38 cellular contexts compared by ENCODE assay signal in genomic region chr13:110829486-110829885, GRCh38.
"Had no signal": no experiment of that assay in that cellular context is flagged by ENCODE, and none has a peak within 500 bp of the region (broad histone marks: within the 10 kb centered on the region; RNA-seq: fewer than 3 reads in every experiment).

No MANE protein-coding gene starts in this region.

- DNase-seq: activated effector memory CD4-positive, alpha-beta T cell treated with anti-CD3 and anti-CD28 coated beads, Interleukin-2, amount 50 U/mL, for 16 hours; activated effector memory CD4-positive, alpha-beta T cell treated with Interleukin-2 at 50 U/mL for 16 hours; activated gamma-delta T cell; activated gamma-delta T cell treated with Interleukin-2 at 50 U/mL for 16 hours; activated naive CD4-positive, alpha-beta T cell; activated naive CD4-positive, alpha-beta T cell treated with anti-CD3 and anti-CD28 coated beads for 36 hours; activated naive CD4-positive, alpha-beta T cell treated with anti-CD3 and anti-CD28 coated beads, Interleukin-2, amount 10 ng/mL, durations not matched to agents 7 days and 5 days; activated naive CD4-positive, alpha-beta T cell treated with anti-CD3 and anti-CD28 coated beads, Interleukin-2, amount 50 U/mL, for 16 hours; activated naive CD4-positive, alpha-beta T cell treated with Interleukin-2 at 50 U/mL for 16 hours; activated naive CD8-positive, alpha-beta T cell treated with anti-CD3 and anti-CD28 coated beads for 36 hours; activated naive CD8-positive, alpha-beta T cell treated with anti-CD3 and anti-CD28 coated beads, Interleukin-2, amount 10 ng/mL, durations not matched to agents 7 days and 5 days; activated naive CD8-positive, alpha-beta T cell treated with anti-CD3 and anti-CD28 coated beads, Interleukin-2, amount 50 U/mL, for 24 hours; activated T-cell treated with anti-CD3 and anti-CD28 coated beads, Interleukin-2, amount 50 U/mL, for 1 hour; activated T-cell treated with anti-CD3 and anti-CD28 coated beads, Interleukin-2, amount 50 U/mL, for 24 hours; activated T-cell treated with anti-CD3 and anti-CD28 coated beads, Interleukin-2, amount 50 U/mL, for 4 hours; activated T-cell treated with anti-CD3 and anti-CD28 coated beads, Interleukin-2, amount 50 U/mL, for 48 hours; activated T-cell treated with anti-CD3 and anti-CD28 coated beads, Interleukin-2, amount 50 U/mL, for 72 hours; adrenal gland; amniotic stem cell; amygdala; anterior cingulate cortex; aorta; body of pancreas; brain microvascular endothelial cell; caudate nucleus; central memory CD4-positive, alpha-beta T cell; cerebellar nuclear complex had no signal

- H3K36me3 Mint-ChIP-seq: activated naive CD4-positive, alpha-beta T cell treated with anti-CD3 and anti-CD28 coated beads, Interleukin-2, amount 10 ng/mL, durations not matched to agents 7 days and 5 days; activated naive CD4-positive, alpha-beta T cell treated with anti-CD3 and anti-CD28 coated beads, Interleukin-2, amount 50 U/mL, for 24 hours; activated naive CD4-positive, alpha-beta T cell treated with anti-CD3 and anti-CD28 coated beads, Interleukin-2, amount 50 U/mL, for 72 hours; brain had no signal

- H3K9me3 ChIP-seq: adrenal gland, ascending aorta, body of pancreas, breast epithelium had no signal

- H3K27ac ChIP-seq: adrenal gland, ascending aorta, body of pancreas, brain microvascular endothelial cell, breast epithelium, cardiac muscle cell had no signal

- H3K9me3 Mint-ChIP-seq: activated naive CD4-positive, alpha-beta T cell treated with anti-CD3 and anti-CD28 coated beads for 36 hours; activated naive CD4-positive, alpha-beta T cell treated with anti-CD3 and anti-CD28 coated beads, Interleukin-2, amount 10 ng/mL, durations not matched to agents 7 days and 5 days; activated naive CD4-positive, alpha-beta T cell treated with anti-CD3 and anti-CD28 coated beads, Interleukin-2, amount 50 U/mL, for 24 hours; activated naive CD4-positive, alpha-beta T cell treated with anti-CD3 and anti-CD28 coated beads, Interleukin-2, amount 50 U/mL, for 72 hours; activated naive CD8-positive, alpha-beta T cell treated with anti-CD3 and anti-CD28 coated beads for 36 hours; activated naive CD8-positive, alpha-beta T cell treated with anti-CD3 and anti-CD28 coated beads, Interleukin-2, amount 50 U/mL, for 24 hours; activated T-cell treated with anti-CD3 and anti-CD28 coated beads, Interleukin-2, amount 50 U/mL, for 24 hours; activated T-cell treated with anti-CD3 and anti-CD28 coated beads, Interleukin-2, amount 50 U/mL, for 4 hours; activated T-cell treated with anti-CD3 and anti-CD28 coated beads, Interleukin-2, amount 50 U/mL, for 72 hours; activated T-helper 1 cell treated with anti-CD3 and anti-CD28 coated beads, Interleukin-12 subunit alpha, Interleukin-12 subunit beta, Interleukin-2, Interleukin-4 antibody, amounts not matched to agents 30 ng/mL and 10 ng/mL and 1 ng/mL, durations not matched to agents 14 hours and 24 hours and 36 hours; activated T-helper 17 cell treated with anti-CD3 and anti-CD28 coated beads, Interleukin-2, amount 50 U/mL, for 72 hours; activated T-helper 2 cell treated with anti-CD3 and anti-CD28 coated beads, Interferon-gamma antibody, Interleukin-2, Interleukin-4, amounts not matched to agents 10 μg/mL and 5 μg/mL and 100 μg/mL, durations not matched to agents 14 hours and 24 hours and 36 hours; central memory CD8-positive, alpha-beta T cell had no signal

- H3K4me3 Mint-ChIP-seq: activated naive CD4-positive, alpha-beta T cell treated with anti-CD3 and anti-CD28 coated beads for 36 hours; activated naive CD4-positive, alpha-beta T cell treated with anti-CD3 and anti-CD28 coated beads, Interleukin-2, amount 10 ng/mL, durations not matched to agents 7 days and 5 days; activated naive CD4-positive, alpha-beta T cell treated with anti-CD3 and anti-CD28 coated beads, Interleukin-2, amount 50 U/mL, for 24 hours; activated naive CD8-positive, alpha-beta T cell; activated naive CD8-positive, alpha-beta T cell treated with anti-CD3 and anti-CD28 coated beads for 36 hours; activated naive CD8-positive, alpha-beta T cell treated with anti-CD3 and anti-CD28 coated beads, Interleukin-2, amount 10 ng/mL, durations not matched to agents 7 days and 5 days; activated naive CD8-positive, alpha-beta T cell treated with anti-CD3 and anti-CD28 coated beads, Interleukin-2, amount 50 U/mL, for 24 hours; activated T-cell treated with anti-CD3 and anti-CD28 coated beads, Interleukin-2, amount 50 U/mL, for 24 hours; activated T-cell treated with anti-CD3 and anti-CD28 coated beads, Interleukin-2, amount 50 U/mL, for 4 hours; activated T-cell treated with anti-CD3 and anti-CD28 coated beads, Interleukin-2, amount 50 U/mL, for 72 hours; activated T-helper 1 cell treated with anti-CD3 and anti-CD28 coated beads, Interleukin-12 subunit alpha, Interleukin-12 subunit beta, Interleukin-2, Interleukin-4 antibody, amounts not matched to agents 30 ng/mL and 10 ng/mL and 1 ng/mL, durations not matched to agents 14 hours and 24 hours and 36 hours; activated T-helper 17 cell treated with anti-CD3 and anti-CD28 coated beads, Interleukin-2, amount 50 U/mL, for 72 hours; brain; central memory CD8-positive, alpha-beta T cell had no signal

- H3K4me1 Mint-ChIP-seq: activated naive CD4-positive, alpha-beta T cell treated with anti-CD3 and anti-CD28 coated beads, Interleukin-2, amount 10 ng/mL, durations not matched to agents 7 days and 5 days; activated naive CD4-positive, alpha-beta T cell treated with anti-CD3 and anti-CD28 coated beads, Interleukin-2, amount 50 U/mL, for 24 hours; activated naive CD8-positive, alpha-beta T cell treated with anti-CD3 and anti-CD28 coated beads, Interleukin-2, amount 50 U/mL, for 24 hours; activated T-helper 17 cell treated with anti-CD3 and anti-CD28 coated beads, Interleukin-2, amount 50 U/mL, for 72 hours; brain; central memory CD8-positive, alpha-beta T cell had no signal

- H3K27me3 Mint-ChIP-seq: activated naive CD4-positive, alpha-beta T cell treated with anti-CD3 and anti-CD28 coated beads, Interleukin-2, amount 50 U/mL, for 24 hours; activated naive CD8-positive, alpha-beta T cell; activated naive CD8-positive, alpha-beta T cell treated with anti-CD3 and anti-CD28 coated beads for 36 hours had no signal

- H3K4me3 ChIP-seq: adrenal gland, ascending aorta, body of pancreas, breast epithelium, cardiac muscle cell had no signal

- H3K4me1 ChIP-seq: adrenal gland, ascending aorta, body of pancreas, breast epithelium had no signal

- H3K27me3 ChIP-seq: ascending aorta, body of pancreas, brain microvascular endothelial cell, breast epithelium, cardiac muscle cell had no signal

- H3K27ac Mint-ChIP-seq: activated naive CD4-positive, alpha-beta T cell treated with anti-CD3 and anti-CD28 coated beads for 36 hours; activated naive CD4-positive, alpha-beta T cell treated with anti-CD3 and anti-CD28 coated beads, Interleukin-2, amount 10 ng/mL, durations not matched to agents 7 days and 5 days; activated naive CD4-positive, alpha-beta T cell treated with anti-CD3 and anti-CD28 coated beads, Interleukin-2, amount 50 U/mL, for 24 hours; activated naive CD4-positive, alpha-beta T cell treated with anti-CD3 and anti-CD28 coated beads, Interleukin-2, amount 50 U/mL, for 72 hours; activated naive CD8-positive, alpha-beta T cell; activated naive CD8-positive, alpha-beta T cell treated with anti-CD3 and anti-CD28 coated beads for 36 hours; activated naive CD8-positive, alpha-beta T cell treated with anti-CD3 and anti-CD28 coated beads, Interleukin-2, amount 10 ng/mL, durations not matched to agents 7 days and 5 days; activated naive CD8-positive, alpha-beta T cell treated with anti-CD3 and anti-CD28 coated beads, Interleukin-2, amount 50 U/mL, for 24 hours; activated T-cell treated with anti-CD3 and anti-CD28 coated beads, Interleukin-2, amount 50 U/mL, for 24 hours; activated T-cell treated with anti-CD3 and anti-CD28 coated beads, Interleukin-2, amount 50 U/mL, for 72 hours; activated T-helper 1 cell treated with anti-CD3 and anti-CD28 coated beads, Interleukin-12 subunit alpha, Interleukin-12 subunit beta, Interleukin-2, Interleukin-4 antibody, amounts not matched to agents 30 ng/mL and 10 ng/mL and 1 ng/mL, durations not matched to agents 14 hours and 24 hours and 36 hours; activated T-helper 17 cell treated with anti-CD3 and anti-CD28 coated beads, Interleukin-2, amount 50 U/mL, for 72 hours; activated T-helper 2 cell treated with anti-CD3 and anti-CD28 coated beads, Interferon-gamma antibody, Interleukin-2, Interleukin-4, amounts not matched to agents 10 μg/mL and 5 μg/mL and 100 μg/mL, durations not matched to agents 14 hours and 24 hours and 36 hours; brain had no signal

- H3K36me3 ChIP-seq: adrenal gland, ascending aorta, brain microvascular endothelial cell, breast epithelium, cardiac muscle cell had no signal
